ENCODE assay signal across 9 cellular contexts in the genomic region with DNA sequence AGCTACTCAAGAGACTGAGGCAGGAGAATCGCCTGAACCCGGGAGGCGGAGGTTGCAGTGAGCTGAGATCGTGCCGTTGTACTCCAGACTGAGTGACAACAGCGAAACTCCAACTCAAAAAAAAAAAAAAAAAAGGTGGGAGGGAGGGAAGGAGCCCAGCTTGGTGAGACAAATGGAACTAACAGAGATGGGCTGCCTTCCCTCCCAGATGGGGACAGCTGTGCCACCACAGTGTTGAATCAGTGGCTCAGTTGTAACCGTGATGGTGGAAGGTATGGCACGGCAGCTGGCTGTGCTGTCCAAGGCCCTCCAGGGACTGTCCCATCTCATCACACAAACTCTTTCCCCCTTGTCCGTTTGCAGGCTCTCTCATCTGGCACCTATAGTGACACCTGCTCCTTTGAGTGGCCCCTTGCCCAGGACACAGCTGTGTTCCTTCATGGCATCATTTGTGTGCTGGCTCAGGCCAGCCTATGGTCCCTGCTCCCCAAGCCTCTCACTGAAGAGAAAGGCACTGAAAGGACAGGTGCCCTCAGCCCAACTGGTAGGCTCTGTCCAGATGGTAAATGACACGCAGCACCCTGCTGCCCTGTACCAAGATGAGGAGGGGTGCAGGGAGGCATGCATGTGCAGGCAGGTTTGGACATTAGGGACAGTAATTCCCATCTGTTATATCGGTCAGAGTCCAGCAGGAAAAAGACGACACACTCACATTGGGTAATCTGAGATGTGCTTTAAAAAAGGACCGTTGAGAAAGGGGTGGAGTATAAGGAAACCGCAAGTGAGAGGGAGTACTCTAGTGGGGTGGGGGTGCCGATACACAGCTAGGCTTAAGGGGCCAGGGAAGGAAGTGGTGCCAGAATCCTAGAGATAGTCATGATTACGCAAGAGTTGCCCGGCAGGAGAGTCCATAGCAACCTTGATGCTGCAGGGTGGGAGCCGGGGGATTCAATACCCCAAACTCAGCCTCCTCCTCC. TPM values are rescaled to one million over a fixed set of nuclear protein-coding genes. Genes with fewer than 3 reads are reported as not detected.
DNase-seq lines count a peak whose midpoint lies in the region; ATAC-seq and TF ChIP-seq lines count a peak whose summit lies in the region.
"Had no signal": no experiment of that assay in that cellular context is flagged by ENCODE, and none has a peak within 500 bp of the region (broad histone marks: within the 10 kb centered on the region; RNA-seq: fewer than 3 reads in every experiment).

No MANE protein-coding gene starts in this region.

- 43% methylated on average over 1 of the region's 18 CpGs; no CpG with 5 or more reads in 1 of the 2 experiments for WGBS in IMR-90 (ENCODE audit: extremely low coverage in 2 of 2, insufficient read length in 1 of 2), 2 experiments

- peak overlapping the region; percentile 35 for H2AFZ ChIP-seq in IMR-90 (replicated peaks; ENCODE audit: low read length, poor library complexity)

- no peak overlapping the region for H4K5ac ChIP-seq in IMR-90 (ENCODE audit: low read depth, low read length)

- TF ChIP-seq CTCF in IMR-90 (conservative IDR thresholded peaks at IDR 0.05; ENCODE audit: low read depth, low read length): no peak

- H3K4me2 ChIP-seq in IMR-90 (ENCODE audit: low read depth, low read length): peak overlapping the region; percentile 45

- no peak overlapping the region; the same call in 2 of the 3 replicates for H2BK15ac ChIP-seq in IMR-90 (ENCODE audit: low read depth, low read length)

- no peaks in the 10 kb centered on the region; the same call in 1 of the 2 replicates for H4K20me1 ChIP-seq in IMR-90 (ENCODE audit: insufficient read depth, low read length)

- no peak overlapping the region for H3K56ac ChIP-seq in IMR-90 (ENCODE audit: extremely low read depth, insufficient read depth, low read length)

- peak overlapping the region; percentile 38; the same call in 1 of the 2 replicates for H3K27ac ChIP-seq in IMR-90 (ENCODE audit: insufficient read depth, low read length)

- H4K91ac ChIP-seq in IMR-90 (ENCODE audit: insufficient read depth, low read depth, low read length): peak overlapping the region; percentile 72

- DNase-seq in AG20443 (ENCODE audit: low spot score) (peak; percentile 60), IMR-90 (peak; percentile 87), left kidney (ENCODE audit: low read depth, low spot score) (peak; percentile 77), middle frontal gyrus (ENCODE audit: extremely low spot score, low spot score) (no peak), NCI-H146 treated with DMSO at 0.1 percent for 48 hours (lab: John Stamatoyannopoulos, UW; ENCODE audit: unreplicated experiment) (no peak), occipital lobe (lab: John Stamatoyannopoulos, UW) (no peak)
- no peak for DNase-seq in activated T-cell treated with anti-CD3 and anti-CD28 coated beads, Interleukin-2, amount 50 U/mL, for 72 hours
- DNase-seq: NCI-H446 treated with DMSO at 0.1 percent for 48 hours had no signal

- peaks cover 3 to 36% of the 10 kb centered on the region in 2 experiments; a peak in 3 of 4 replicates for H3K79me1 ChIP-seq in IMR-90 (ENCODE audit: low read depth in 1 of 2, low read length in 2 of 2)

- H3K36me3 Mint-ChIP-seq in activated T-cell treated with anti-CD3 and anti-CD28 coated beads, Interleukin-2, amount 50 U/mL, for 72 hours (ENCODE audit: insufficient read depth in 2 of 2): peaks cover 13 to 14% of the 10 kb centered on the region in 2 donors

- H2BK120ac ChIP-seq in IMR-90 (ENCODE audit: low read depth, low read length): peak overlapping the region; percentile 68

- no peaks in the 10 kb centered on the region for H3K27me3 ChIP-seq in IMR-90 (ENCODE audit: control insufficient read depth, insufficient read depth, low read length)

- H2BK5ac ChIP-seq in IMR-90 (ENCODE audit: low read depth, low read length, poor library complexity, severe bottlenecking): peak overlapping the region; percentile 43

- in situ Hi-C loops in IMR-90 (cut with MboI; ENCODE audit: low sequenced_read_pairs): no loop called here

- CTCF ChIA-PET in IMR-90 (lab: Yijun Ruan, JAX): interaction anchor here (0.6 kb wide), 1 partner anchor 46 kb away, joined by 3 read pairs; no protein-coding TSS in a partner anchor

- H3K4me3 ChIP-seq in IMR-90 (ENCODE audit: insufficient read depth, low read depth, low read length): no peak overlapping the region

- H3K9me3 Mint-ChIP-seq in activated T-cell treated with anti-CD3 and anti-CD28 coated beads, Interleukin-2, amount 50 U/mL, for 72 hours: no peaks in the 10 kb centered on the region

- no peak overlapping the region; the same call in 1 of the 2 replicates for H3K18ac ChIP-seq in IMR-90 (ENCODE audit: low read depth, low read length)

- POLR2A ChIA-PET in IMR-90 (lab: Charles Lee; ENCODE audit: unreplicated experiment): no interaction called here

- peak overlapping the region; percentile 3 for H2AK9ac ChIP-seq in IMR-90 (replicated peaks; ENCODE audit: low read depth, low read length, poor library complexity)

- H3K4ac ChIP-seq in IMR-90 (ENCODE audit: low read depth, low read length): peak overlapping the region; percentile 89

- no peaks in the 10 kb centered on the region for H3K9me3 ChIP-seq in IMR-90 (ENCODE audit: control insufficient read depth, insufficient read depth, low read length)

- no peak for TF ChIP-seq RAD21 in IMR-90 (IDR thresholded peaks at IDR 0.05; ENCODE audit: low read length)

- peak overlapping the region; percentile 94 for H2AK5ac ChIP-seq in IMR-90 (ENCODE audit: low read depth, low read length)

- H4K8ac ChIP-seq in IMR-90 (ENCODE audit: low read depth in 2 of 2, low read length in 2 of 2): peak overlapping the region; percentile 11 to 47; a peak in 3 of 4 replicates

- peaks cover 24% of the 10 kb centered on the region for H3K4me1 ChIP-seq in IMR-90 (ENCODE audit: control insufficient read depth, insufficient read depth, low read length)

- H3K4me1 Mint-ChIP-seq in activated T-cell treated with anti-CD3 and anti-CD28 coated beads, Interleukin-2, amount 50 U/mL, for 72 hours (ENCODE audit: low read depth): peaks cover 81% of the 10 kb centered on the region

- dilution Hi-C loops in IMR-90 (cut with HindIII; ENCODE audit: low sequenced_read_pairs, unreplicated experiment): no loop called here

- intact Hi-C loops in IMR-90 (cut with micrococcal nuclease): no loop called here

- H3K27me3 Mint-ChIP-seq in activated T-cell treated with anti-CD3 and anti-CD28 coated beads, Interleukin-2, amount 50 U/mL, for 72 hours (ENCODE audit: low read depth): no peaks in the 10 kb centered on the region

- H3K27ac Mint-ChIP-seq in activated T-cell treated with anti-CD3 and anti-CD28 coated beads, Interleukin-2, amount 50 U/mL, for 72 hours: peak overlapping the region; percentile 71

- peaks cover 15% of the 10 kb centered on the region for H3K36me3 ChIP-seq in IMR-90 (ENCODE audit: control insufficient read depth, insufficient read depth, low read length)

- no TSS peak for BruUV-seq in IMR-90 (replicated peaks; lab: Mats Ljungman, UMichigan)

- H3K14ac ChIP-seq in IMR-90 (replicated peaks; ENCODE audit: low read depth, low read length): peak overlapping the region; percentile 84

- H3K9ac ChIP-seq in IMR-90 (ENCODE audit: low read depth, low read length): no peak overlapping the region

- H3K4me3 Mint-ChIP-seq in activated T-cell treated with anti-CD3 and anti-CD28 coated beads, Interleukin-2, amount 50 U/mL, for 72 hours: peak overlapping the region in 1 of 2 donors; percentile 11

- H3K23ac ChIP-seq in IMR-90 (ENCODE audit: low read depth, low read length): peak overlapping the region; percentile 88; the same call in 1 of the 2 replicates

- TF ChIP-seq POLR2A in IMR-90 (IDR thresholded peaks at IDR 0.05; ENCODE audit: low read depth, low read length): no peak

- peaks cover 24% of the 10 kb centered on the region for H3K9me1 ChIP-seq in IMR-90 (ENCODE audit: insufficient read depth, low read length)

- H2BK20ac ChIP-seq in IMR-90 (ENCODE audit: low read depth, low read length): peak overlapping the region; percentile 47; the same call in 1 of the 2 replicates

- ATAC-seq in IMR-90 (ENCODE audit: low read depth): peak; percentile 88
- peak; percentile 26 to 33 for ATAC-seq in activated T-cell treated with anti-CD3 and anti-CD28 coated beads, Interleukin-2, amount 50 U/mL, for 72 hours (replicated peaks in 1 of 2)
- ATAC-seq in esophagus mucosa: no peak

TF ChIP-seq in IMR-90, 13 proteins besides CTCF, POLR2A, EP300 and RAD21 (continues in another document):
- peak; percentile 99 for TF ChIP-seq CEBPB (IDR thresholded peaks at IDR 0.05; ENCODE audit: low read depth, low read length)

RNA-seq across cellular contexts. Expression of a gene that starts 4.3 kb away (rescaled TPM):
- total RNA-seq in IMR-90 (2012; rRNA removed) (not detected in 2 replicates), esophagus mucosa (not detected), occipital lobe (not detected)
- polyA plus RNA-seq in IMR-90 (2012; rRNA removed): not detected in 2 replicates
- not detected in 2 replicates for polyA plus RNA-seq in IMR-90 (2012; cell fraction: cytosol; rRNA removed)
- polyA plus RNA-seq in IMR-90 (2012; cell fraction: nucleus; rRNA removed; ENCODE audit: low replicate concordance): not detected in 2 replicates
- total RNA-seq in activated T-cell treated with anti-CD3 and anti-CD28 coated beads, Interleukin-2, amount 50 U/mL, for 72 hours: under 1 TPM; 0.22 to 0.35 TPM

RNA-seq across cellular contexts. Expression of a gene that starts 7.5 kb away (rescaled TPM):
- total RNA-seq in IMR-90 (2012; rRNA removed): 18.6 and 20.6 TPM in 2 replicates
- polyA plus RNA-seq in IMR-90 (2012; rRNA removed): 61.5 and 63.5 TPM in 2 replicates
- 25.4 and 62.7 TPM in 2 replicates for polyA plus RNA-seq in IMR-90 (2012; cell fraction: cytosol; rRNA removed)
- 170 and 329 TPM in 2 replicates for polyA plus RNA-seq in IMR-90 (2012; cell fraction: nucleus; rRNA removed; ENCODE audit: low replicate concordance)
- 100 to 1,000 TPM in 1 of 2 donors, 10 to 100 TPM in 1; 98.6 to 230 TPM for total RNA-seq in activated T-cell treated with anti-CD3 and anti-CD28 coated beads, Interleukin-2, amount 50 U/mL, for 72 hours
- total RNA-seq in esophagus mucosa: 45.5 TPM
- 3.6 TPM for total RNA-seq in occipital lobe

RNA-seq across cellular contexts. Expression of a gene that starts 12.6 kb away (rescaled TPM):
- total RNA-seq in IMR-90 (2012; rRNA removed): 3.1 and 3.9 TPM in 2 replicates
- 3.6 and 3.8 TPM in 2 replicates for polyA plus RNA-seq in IMR-90 (2012; rRNA removed)
- 4.6 and 4.8 TPM in 2 replicates for polyA plus RNA-seq in IMR-90 (2012; cell fraction: cytosol; rRNA removed)
- polyA plus RNA-seq in IMR-90 (2012; cell fraction: nucleus; rRNA removed; ENCODE audit: low replicate concordance): 1.7 and 1.9 TPM in 2 replicates
- 1 to 10 TPM; 1.2 to 1.4 TPM for total RNA-seq in activated T-cell treated with anti-CD3 and anti-CD28 coated beads, Interleukin-2, amount 50 U/mL, for 72 hours
- total RNA-seq in esophagus mucosa: 5.0 TPM
- total RNA-seq in occipital lobe: 5.5 TPM

RNA-seq across cellular contexts. Expression of a gene that starts 35.8 kb away (rescaled TPM):
- 9.2 and 11.1 TPM in 2 replicates for total RNA-seq in IMR-90 (2012; rRNA removed)
- polyA plus RNA-seq in IMR-90 (2012; rRNA removed): 6.3 and 8.5 TPM in 2 replicates
- polyA plus RNA-seq in IMR-90 (2012; cell fraction: cytosol; rRNA removed): 2.2 and 2.4 TPM in 2 replicates
- 0.99 and 6.1 TPM in 2 replicates for polyA plus RNA-seq in IMR-90 (2012; cell fraction: nucleus; rRNA removed; ENCODE audit: low replicate concordance)
- 10 to 100 TPM; 46.1 to 73.7 TPM for total RNA-seq in activated T-cell treated with anti-CD3 and anti-CD28 coated beads, Interleukin-2, amount 50 U/mL, for 72 hours
- total RNA-seq in esophagus mucosa: 2.2 TPM
- 46.6 TPM for total RNA-seq in occipital lobe

Comparison
In these comparisons a context has a peak if more than half of its experiments do, and no peak if none do; other contexts are left out.
1. DNase-seq: peak in AG20443 (single experiment), IMR-90 (single experiment) and left kidney (single experiment); none in activated T-cell treated with anti-CD3 and anti-CD28 coated beads, Interleukin-2, amount 50 U/mL, for 72 hours (0 of 2), middle frontal gyrus (single experiment), NCI-H146 treated with DMSO at 0.1 percent for 48 hours (single experiment) and occipital lobe (single experiment).